Comparison of ENCODE assay signal across 30 cellular contexts in genomic region chr15:55770261-55770660, GRCh38. TPM values are rescaled to one million over a fixed set of nuclear protein-coding genes. Genes with fewer than 3 reads are reported as not detected.
DNase-seq lines count a peak whose midpoint lies in the region; ATAC-seq and TF ChIP-seq lines count a peak whose summit lies in the region.
"Had no signal": no experiment of that assay in that cellular context is flagged by ENCODE, and none has a peak within 500 bp of the region (broad histone marks: within the 10 kb centered on the region; RNA-seq: fewer than 3 reads in every experiment).

No MANE protein-coding gene starts in this region.

- 63% methylated on average over 4 of the region's 4 CpGs for WGBS in hepatocyte (ENCODE audit: low lambda C conversion rate, missing lambda C conversion rate)

- H3K9me3 ChIP-seq in SJCRH30 (replicated peaks), result no peaks in the 10 kb centered on the region
- no peaks in the 10 kb centered on the region for H3K9me3 ChIP-seq in hepatocyte (ENCODE audit: low read depth)
- H3K9me3 ChIP-seq: left ventricle myocardium inferior, spleen, thyroid gland, uterus had no signal

- H3K4me1 ChIP-seq in SJCRH30 (peaks cover 5% of the 10 kb centered on the region; the same call in 1 of the 2 replicates), hepatocyte (ENCODE audit: insufficient read depth) (no peaks in the 10 kb centered on the region)
- H3K4me1 ChIP-seq: left ventricle myocardium inferior, spleen, thyroid gland, uterus had no signal

- H3K4me3 ChIP-seq in AG09309 (ENCODE audit: control insufficient read depth, low read depth, low read length), result no peak overlapping the region
- H3K4me3 ChIP-seq in SJCRH30, result peak overlapping the region; percentile 2; the same call in 1 of the 2 replicates
- H3K4me3 ChIP-seq in hepatocyte, result no peak overlapping the region
- H3K4me3 ChIP-seq: left ventricle myocardium inferior, spleen, thyroid gland, uterus had no signal

- no peak overlapping the region for H3K27ac ChIP-seq in SJCRH30
- no peak overlapping the region for H3K27ac ChIP-seq in hepatocyte
- H3K27ac ChIP-seq: C4-2B, left ventricle myocardium inferior, RWPE1, spleen, thyroid gland, uterus had no signal

- no peaks in the 10 kb centered on the region for H3K27me3 ChIP-seq in SJCRH30
- no peaks in the 10 kb centered on the region for H3K27me3 ChIP-seq in hepatocyte
- H3K27me3 ChIP-seq: thyroid gland, uterus had no signal

- DNase-seq in AG09309 (ENCODE audit: low read depth) (peak; percentile 5), EL (peak; percentile 21), SJCRH30 (peak in 1 of 2 experiments; percentile 43), hepatocyte (ENCODE audit: low spot score) (peak; percentile 42), NCI-H526 (lab: John Stamatoyannopoulos, UW) (no peak), mucosa of gallbladder (ENCODE audit: low spot score) (no peak)
- DNase-seq: activated CD4-positive, alpha-beta T cell treated with anti-CD3 and anti-CD28 coated beads, Interleukin-2, amount 10 ng/mL, durations not matched to agents 7 days and 5 days; activated effector memory CD4-positive, alpha-beta T cell treated with anti-CD3 and anti-CD28 coated beads, Interleukin-2, amount 50 U/mL, for 16 hours; activated T-cell treated with anti-CD3 and anti-CD28 coated beads, Interleukin-2, amount 50 U/mL, for 1 hour; anterior cingulate cortex; COR-L47; DMS79; GDM1; islet precursor cell; left ventricle myocardium inferior; mesenchymal stem cell; NCI-H2171; NCI-H510A treated with DMSO at 0.1 percent for 48 hours; posterior cingulate gyrus; right cardiac atrium; spleen; thyroid gland; uterus had no signal

- H3K36me3 ChIP-seq in SJCRH30 (no peaks in the 10 kb centered on the region), hepatocyte (replicated peaks; ENCODE audit: insufficient read depth, low read depth) (no peaks in the 10 kb centered on the region)
- H3K36me3 ChIP-seq: left ventricle myocardium inferior, spleen, thyroid gland, uterus had no signal

- no peaks in the 10 kb centered on the region for H4K20me1 ChIP-seq in hepatocyte (ENCODE audit: insufficient read depth, poor library complexity, severe bottlenecking)

- no peak for TF ChIP-seq CTCF in AG09309 (IDR thresholded peaks at IDR 0.05; ENCODE audit: control insufficient read depth, insufficient read depth, low read depth, low read length, missing control alignments)
- TF ChIP-seq CTCF in hepatocyte (IDR thresholded peaks at IDR 0.05; ENCODE audit: poor library complexity), result no peak

- no peak overlapping the region for H2AFZ ChIP-seq in hepatocyte

- H3K4me2 ChIP-seq in hepatocyte, result peak overlapping the region; percentile 30

- no peaks in the 10 kb centered on the region for H3K79me2 ChIP-seq in hepatocyte

- ATAC-seq in GM19463 (IDR thresholded peaks at IDR 0.05; ENCODE audit: unreplicated experiment), result no peak
- ATAC-seq: HCT116, right cardiac atrium, WTC11 had no signal

- H3K9me2 ChIP-seq in hepatocyte (replicated peaks; ENCODE audit: insufficient read depth), result no peaks in the 10 kb centered on the region

RNA-seq across cellular contexts. Expression of gene PRTG, which starts 27.3 kb away (rescaled TPM):
- total RNA-seq in SJCRH30 (2014; rRNA removed; shearing (Covaris generic)), result 43.5 and 50.3 TPM in 2 replicates
- total RNA-seq in hepatocyte (10.8 and 19.0 TPM in 2 replicates), mucosa of gallbladder (1.4 TPM)
- 6.6 and 7.8 TPM in 2 replicates for polyA plus RNA-seq in hepatocyte
- total RNA-seq: activated CD4-positive, alpha-beta T cell treated with anti-CD3 and anti-CD28 coated beads, Interleukin-2, amount 10 ng/mL, durations not matched to agents 7 days and 5 days; activated CD8-positive, alpha-beta memory T cell treated with anti-CD3 and anti-CD28 coated beads for 36 hours; T-helper 1 cell treated with Interleukin-12 subunit alpha and Interleukin-12 subunit beta and Interleukin-4 antibody, amounts not matched to agents 30 ng/mL and 1 ng/mL, for 36 hours had no signal

Comparison
In these comparisons a context has a peak if more than half of its experiments do, and no peak if none do; other contexts are left out.
1. DNase-seq: peak in AG09309 (single experiment), EL (single experiment) and hepatocyte (single experiment); none in NCI-H526 (0 of 2) and mucosa of gallbladder (single experiment).